Comparison of ENCODE assay signal across 17 cellular contexts in genomic region chr7:154857240-154857639, GRCh38.
"Had no signal": no experiment of that assay in that cellular context is flagged by ENCODE, and none has a peak within 500 bp of the region (broad histone marks: within the 10 kb centered on the region; RNA-seq: fewer than 3 reads in every experiment).

No MANE protein-coding gene starts in this region.

- H3K27me3 ChIP-seq: tibial artery had no signal

- DNase-seq: activated CD4-positive, alpha-beta T cell treated with anti-CD3 and anti-CD28 coated beads, Interleukin-2, amount 10 ng/mL, durations not matched to agents 7 days and 5 days; activated CD4-positive, CD25-positive, alpha-beta regulatory T cell treated with anti-CD3 and anti-CD28 coated beads, Interleukin-2, amount 50 U/mL, for 72 hours; activated T-cell treated with anti-CD3 and anti-CD28 coated beads, Interleukin-2, amount 50 U/mL, for 1 hour; aorta; hippocampal formation; kidney glomerular epithelial cell; left ventricle myocardium superior; mammary epithelial cell; natural killer cell; stimulated activated CD4-positive, alpha-beta T cell treated with anti-CD3 and anti-CD28 coated beads, Interleukin-4, amount 100 ng/mL, for 4 hours; stimulated activated naive CD8-positive, alpha-beta T cell treated with anti-CD3 and anti-CD28 coated beads, Interleukin-15, Interleukin-2, amounts not matched to agents 100 U/mL and 50 U/mL, for 24 hours; substantia nigra; WERI-Rb-1 had no signal

- H3K36me3 ChIP-seq: prostate gland, tibial artery, WERI-Rb-1 had no signal

- ATAC-seq: activated naive CD4-positive, alpha-beta T cell treated with anti-CD3 and anti-CD28 coated beads, Interleukin-2, amount 50 U/mL, for 72 hours; left ventricle myocardium superior; natural killer cell; stimulated activated naive CD8-positive, alpha-beta T cell treated with anti-CD3 and anti-CD28 coated beads, Interleukin-15, Interleukin-2, amounts not matched to agents 100 U/mL and 50 U/mL, for 24 hours had no signal

- H3K27ac ChIP-seq: esophagus muscularis mucosa, prostate gland, tibial artery, WERI-Rb-1 had no signal

- H3K4me3 ChIP-seq: esophagus muscularis mucosa, prostate gland, tibial artery had no signal

- H3K9me3 ChIP-seq: prostate gland, tibial artery had no signal
